ENCODE assay signal across 15 cellular contexts in genomic region chr1:4701276-4701675, GRCh38. TPM values are rescaled to one million over a fixed set of nuclear protein-coding genes. Genes with fewer than 3 reads are reported as not detected.
A peak's percentile ranks its signal among the peaks of the same experiment; 100 is the strongest.
DNase-seq lines count a peak whose midpoint lies in the region; ATAC-seq and TF ChIP-seq lines count a peak whose summit lies in the region.
"Had no signal": no experiment of that assay in that cellular context is flagged by ENCODE, and none has a peak within 500 bp of the region (broad histone marks: within the 10 kb centered on the region; RNA-seq: fewer than 3 reads in every experiment).

No MANE protein-coding gene starts in this region.

- no peak overlapping the region for H3K27ac Mint-ChIP-seq in progenitor cell of endocrine pancreas
- no peak overlapping the region for H3K27ac Mint-ChIP-seq in T-cell
- H3K27ac Mint-ChIP-seq: CD4-positive, CD25-positive, alpha-beta regulatory T cell had no signal

- H4K8ac ChIP-seq in neuronal stem cell (ENCODE audit: low read depth, low read length), result no peak overlapping the region

- no peak overlapping the region for H3K4me3 Mint-ChIP-seq in progenitor cell of endocrine pancreas (ENCODE audit: low read depth)
- no peak overlapping the region for H3K4me3 Mint-ChIP-seq in T-cell
- H3K4me3 Mint-ChIP-seq: CD4-positive, CD25-positive, alpha-beta regulatory T cell had no signal

- no peak overlapping the region for H3K9ac ChIP-seq in neuronal stem cell (ENCODE audit: low read depth, low read length, poor library complexity)
- H3K9ac ChIP-seq: BLaER1 treated with 17β-estradiol and CSF1 and Interleukin-3, amounts not matched to agents 10 nM and 100 nM; GM23248 had no signal

- H3K23ac ChIP-seq in neuronal stem cell (ENCODE audit: low read depth, low read length, poor library complexity), result peak overlapping the region; percentile 39

- no peak overlapping the region for H3K4ac ChIP-seq in neuronal stem cell (ENCODE audit: low read length)

- no peak overlapping the region for H3K4me2 ChIP-seq in neuronal stem cell (ENCODE audit: insufficient read depth, low read length, poor library complexity, severe bottlenecking)
- H3K4me2 ChIP-seq: BLaER1 treated with 17β-estradiol and CSF1 and Interleukin-3, amounts not matched to agents 10 nM and 100 nM had no signal

- H3K4me3 ChIP-seq in neuronal stem cell (ENCODE audit: low read length in 2 of 2), result no peak overlapping the region
- H3K4me3 ChIP-seq: BLaER1 treated with 17β-estradiol and CSF1 and Interleukin-3, amounts not matched to agents 10 nM and 100 nM; GM12878; GM23248 had no signal

- DNase-seq in NCI-H510A treated with DMSO at 0.1 percent for 48 hours (lab: John Stamatoyannopoulos, UW) (peak; percentile 53), NCI-H510A (lab: John Stamatoyannopoulos, UW) (no peak), NCI-H1105 treated with DMSO at 0.1 percent for 48 hours (lab: John Stamatoyannopoulos, UW) (peak; percentile 76), neuronal stem cell (ENCODE audit: low spot score) (no peak), progenitor cell of endocrine pancreas (ENCODE audit: low spot score, unreplicated experiment) (no peak), T-cell (no peak)
- DNase-seq: 8988T; CD4-positive, CD25-positive, alpha-beta regulatory T cell; DMS53; GM23248 had no signal

- ATAC-seq in T-cell (replicated peaks in 1 of 4), result no peak
- no peak for ATAC-seq in GM21528 (IDR thresholded peaks at IDR 0.05; ENCODE audit: low FRiP score, unreplicated experiment)
- ATAC-seq: GM12878 had no signal

- no CpG with 5 or more reads among the region's 9 CpGs for WGBS in neuronal stem cell (ENCODE audit: extremely low coverage in 2 of 2, insufficient read length in 2 of 2, insufficient replicate concordance in 1 of 2), 2 donors

- H3K9me3 ChIP-seq in neuronal stem cell (replicated peaks in 1 of 2; ENCODE audit: control insufficient read depth in 2 of 2, insufficient read depth in 1 of 2, low read depth in 1 of 2, low read length in 2 of 2), result no peaks in the 10 kb centered on the region
- H3K9me3 ChIP-seq: BLaER1 treated with 17β-estradiol and CSF1 and Interleukin-3, amounts not matched to agents 10 nM and 100 nM had no signal

- H3K9me3 Mint-ChIP-seq in progenitor cell of endocrine pancreas (ENCODE audit: low read depth) (no peaks in the 10 kb centered on the region), T-cell (no peaks in the 10 kb centered on the region)

- no peak overlapping the region for H2BK5ac ChIP-seq in neuronal stem cell (ENCODE audit: low read length)

- CTCF ChIA-PET in T-cell (lab: Charles Lee), result no interaction called here

- H3K79me1 ChIP-seq in neuronal stem cell (ENCODE audit: low read depth, low read length), result no peaks in the 10 kb centered on the region

- peak overlapping the region; percentile 72 for H2AK5ac ChIP-seq in neuronal stem cell (ENCODE audit: low read depth, low read length)

- H2AFZ ChIP-seq in neuronal stem cell (ENCODE audit: low read length), result no peak overlapping the region
- H2AFZ ChIP-seq: GM23248 had no signal

- peak overlapping the region; percentile 22 for H2BK120ac ChIP-seq in neuronal stem cell (ENCODE audit: low read depth, low read length)

- H3K14ac ChIP-seq in neuronal stem cell (ENCODE audit: low read length), result no peak overlapping the region

- peaks cover 24% of the 10 kb centered on the region for H3K27me3 Mint-ChIP-seq in progenitor cell of endocrine pancreas
- peaks cover 0 to 7% of the 10 kb centered on the region in 2 donors for H3K27me3 Mint-ChIP-seq in T-cell
- H3K27me3 Mint-ChIP-seq: CD4-positive, CD25-positive, alpha-beta regulatory T cell had no signal

- POLR2A ChIA-PET in T-cell (lab: Charles Lee), result no interaction called here

- H3K27me3 ChIP-seq in neuronal stem cell (ENCODE audit: control insufficient read depth in 3 of 3, insufficient read depth in 3 of 3, low read depth in 1 of 3, low read length in 3 of 3), result no peaks in the 10 kb centered on the region
- H3K27me3 ChIP-seq: BLaER1 treated with 17β-estradiol and CSF1 and Interleukin-3, amounts not matched to agents 10 nM and 100 nM had no signal

- no peak overlapping the region for H3K18ac ChIP-seq in neuronal stem cell (ENCODE audit: low read length)

- no peak overlapping the region for H4K91ac ChIP-seq in neuronal stem cell (ENCODE audit: low read depth, low read length, poor library complexity)

- H3K4me1 Mint-ChIP-seq in progenitor cell of endocrine pancreas (ENCODE audit: low read depth) (no peaks in the 10 kb centered on the region), T-cell (no peaks in the 10 kb centered on the region)
- H3K4me1 Mint-ChIP-seq: CD4-positive, CD25-positive, alpha-beta regulatory T cell had no signal

- no peak overlapping the region for H2BK12ac ChIP-seq in neuronal stem cell (ENCODE audit: low read length)

- peak overlapping the region; percentile 10 for H2BK15ac ChIP-seq in neuronal stem cell (ENCODE audit: low read length)

- H3K4me1 ChIP-seq in neuronal stem cell (ENCODE audit: control insufficient read depth in 2 of 2, insufficient read depth in 1 of 2, low read depth in 1 of 2, low read length in 2 of 2), result peaks cover 0 to 12% of the 10 kb centered on the region in 2 donors

- peak overlapping the region; percentile 93 for H3K27ac ChIP-seq in cingulate gyrus (ENCODE audit: low read depth, low read length)
- no peak overlapping the region for H3K27ac ChIP-seq in neuronal stem cell (replicated peaks; ENCODE audit: low read length)
- H3K27ac ChIP-seq: BLaER1 treated with 17β-estradiol and CSF1 and Interleukin-3, amounts not matched to agents 10 nM and 100 nM; GM23248 had no signal

- H3K36me3 Mint-ChIP-seq in progenitor cell of endocrine pancreas (ENCODE audit: insufficient read depth), result no peaks in the 10 kb centered on the region
- no peaks in the 10 kb centered on the region for H3K36me3 Mint-ChIP-seq in T-cell
- H3K36me3 Mint-ChIP-seq: CD4-positive, CD25-positive, alpha-beta regulatory T cell had no signal

- TF ChIP-seq CTCF in progenitor cell of endocrine pancreas (IDR thresholded peaks at IDR 0.05; ENCODE audit: unreplicated experiment), result no peak

- no peaks in the 10 kb centered on the region for H3K36me3 ChIP-seq in neuronal stem cell (replicated peaks in 1 of 2; ENCODE audit: control insufficient read depth in 2 of 2, insufficient read depth in 2 of 2, low read length in 2 of 2)
- H3K36me3 ChIP-seq: BLaER1 treated with 17β-estradiol and CSF1 and Interleukin-3, amounts not matched to agents 10 nM and 100 nM had no signal

RNA-seq across cellular contexts. Expression of gene AJAP1, which starts 46.9 kb away (rescaled TPM):
- 0.32 TPM for polyA plus RNA-seq in neuronal stem cell (2013, experiment 1 of 2)
- 0.42 TPM for polyA plus RNA-seq in neuronal stem cell (2013, experiment 2 of 2)
- 0.46 and 0.60 TPM in 2 replicates for total RNA-seq in progenitor cell of endocrine pancreas
- 1 to 10 TPM in 1 of 5 donors, under 1 TPM in 4; 0.44 to 4.4 (median 0.61) TPM for total RNA-seq in T-cell
- total RNA-seq: GM12878, HT-29 had no signal
- polyA plus RNA-seq: GM12878 had no signal

Comparison
In these comparisons a context has a peak if more than half of its experiments do, and no peak if none do; other contexts are left out.
1. DNase-seq: peak in NCI-H510A treated with DMSO at 0.1 percent for 48 hours (single experiment) and NCI-H1105 treated with DMSO at 0.1 percent for 48 hours (single experiment); none in NCI-H510A (single experiment), neuronal stem cell (single experiment), progenitor cell of endocrine pancreas (single experiment) and T-cell (0 of 34).